ENCODE assay signal across 8 cellular contexts in genomic region chr9:15606667-15607472, GRCh38. TPM values are rescaled to one million over a fixed set of nuclear protein-coding genes. Genes with fewer than 3 reads are reported as not detected.
A peak's percentile ranks its signal among the peaks of the same experiment; 100 is the strongest.
DNase-seq lines count a peak whose midpoint lies in the region; ATAC-seq, FAIRE-seq and TF ChIP-seq lines count a peak whose summit lies in the region.

No MANE protein-coding gene starts in this region.

- peak; percentile 55 for DNase-seq in GM03348 (ENCODE audit: low spot score)
- peak; percentile 87 for DNase-seq in Karpas-422
- peak; percentile 21 for DNase-seq in RWPE1 (ENCODE audit: low spot score)
- DNase-seq in esophagus squamous epithelium (lab: John Stamatoyannopoulos, UW): no peak
- no peak for DNase-seq in pancreas
- DNase-seq in 8988T: no peak
- DNase-seq in WERI-Rb-1: no peak

- H2AFZ ChIP-seq in Karpas-422 (ENCODE audit: low read length): no peak overlapping the region

- H3K27me3 ChIP-seq in Karpas-422 (ENCODE audit: low read length): no peaks in the 10 kb centered on the region
- no peaks in the 10 kb centered on the region for H3K27me3 ChIP-seq in esophagus squamous epithelium
- no peaks in the 10 kb centered on the region for H3K27me3 ChIP-seq in pancreas
- H3K27me3 ChIP-seq in WERI-Rb-1 (ENCODE audit: insufficient read depth, low read depth, severe bottlenecking): no peaks in the 10 kb centered on the region

- H3K9ac ChIP-seq in Karpas-422 (ENCODE audit: low read length): no peak overlapping the region

- no peaks in the 10 kb centered on the region for H3K79me2 ChIP-seq in Karpas-422 (ENCODE audit: low read length)

- no peaks in the 10 kb centered on the region for H3K36me3 ChIP-seq in Karpas-422 (ENCODE audit: insufficient read depth, low read length)
- H3K36me3 ChIP-seq in esophagus squamous epithelium: no peaks in the 10 kb centered on the region
- H3K36me3 ChIP-seq in pancreas: no peaks in the 10 kb centered on the region
- H3K36me3 ChIP-seq in WERI-Rb-1: no peaks in the 10 kb centered on the region

- H3K4me1 ChIP-seq in Karpas-422 (ENCODE audit: low read length) (no peaks in the 10 kb centered on the region), esophagus squamous epithelium (no peaks in the 10 kb centered on the region), pancreas (no peaks in the 10 kb centered on the region)

- peak; percentile 98 for FAIRE-seq in pancreas (lab: Jason Lieb, UNC)

- H3K4me2 ChIP-seq in Karpas-422 (ENCODE audit: low read depth, low read length, poor library complexity, severe bottlenecking): no peak overlapping the region

- intact Hi-C loops in esophagus squamous epithelium (cut with DNase I): no loop called here
- intact Hi-C loops in pancreas (cut with DNase I): loop anchor here in 1 of 3 donors (10.0 kb wide), 1 partner anchor 402 kb away; no protein-coding TSS in a partner anchor

- WGBS in esophagus squamous epithelium, 2 donors: 0% methylated on average over 1 of the region's 1 CpG
- WGBS in pancreas, 2 donors: 0 to 3% methylated on average over 1 of the region's 1 CpG

- ATAC-seq in pancreas: peak; percentile 38 to 70 (median 60)

- no peak overlapping the region for H3K27ac ChIP-seq in 22Rv1
- no peak overlapping the region for H3K27ac ChIP-seq in Karpas-422 (ENCODE audit: low read length)
- H3K27ac ChIP-seq in RWPE1: no peak overlapping the region
- H3K27ac ChIP-seq in esophagus squamous epithelium: no peak overlapping the region
- no peak overlapping the region for H3K27ac ChIP-seq in pancreas
- no peak overlapping the region for H3K27ac ChIP-seq in WERI-Rb-1

- POLR2A ChIA-PET in RWPE1 (lab: Yijun Ruan, JAX; ENCODE audit: low non-redundant PET): no interaction called here

- H3K9me2 ChIP-seq in Karpas-422 (replicated peaks; ENCODE audit: insufficient read depth, low read length): no peaks in the 10 kb centered on the region

- H4K20me1 ChIP-seq in Karpas-422 (ENCODE audit: insufficient read depth, low read depth, low read length): no peaks in the 10 kb centered on the region

- CTCF ChIA-PET in RWPE1 (lab: Yijun Ruan, JAX): interaction anchor here (0.6 to 0.8 kb wide), 8 partner anchors 15 to 1492 kb away, joined by 3 to 6 read pairs (median 4); no protein-coding TSS in a partner anchor

- H3K9me3 ChIP-seq in Karpas-422 (ENCODE audit: low read length) (no peaks in the 10 kb centered on the region), esophagus squamous epithelium (no peaks in the 10 kb centered on the region), pancreas (no peaks in the 10 kb centered on the region), WERI-Rb-1 (ENCODE audit: severe bottlenecking) (no peaks in the 10 kb centered on the region)

- no peak overlapping the region for H3K4me3 ChIP-seq in Karpas-422 (ENCODE audit: low read length)
- H3K4me3 ChIP-seq in esophagus squamous epithelium: no peak overlapping the region
- no peak overlapping the region for H3K4me3 ChIP-seq in pancreas
- H3K4me3 ChIP-seq in WERI-Rb-1 (ENCODE audit: low read depth, low read length): no peak overlapping the region

- TF ChIP-seq CTCF in 22Rv1 (IDR thresholded peaks at IDR 0.05): peak; percentile 75
- TF ChIP-seq CTCF in RWPE1 (conservative IDR thresholded peaks at IDR 0.05; ENCODE audit: low read depth): peak; percentile 89
- peak; percentile 56 to 83 (median 76) for TF ChIP-seq CTCF in esophagus squamous epithelium (IDR thresholded peaks at IDR 0.05)
- TF ChIP-seq CTCF in pancreas (IDR thresholded peaks at IDR 0.05): peak; percentile 38 to 75 (median 68)
- TF ChIP-seq CTCF in WERI-Rb-1 (IDR thresholded peaks at IDR 0.05; ENCODE audit: low read depth, low read length): no peak

- TF ChIP-seq POLR2A in esophagus squamous epithelium (IDR thresholded peaks at IDR 0.05): no peak

RNA-seq across cellular contexts. Expression of gene CCDC171, which starts 54.0 kb away (rescaled TPM):
- total RNA-seq in Karpas-422 (2014; rRNA removed; shearing (Covaris generic); ENCODE audit: low replicate concordance): 2.7 and 3.1 TPM in 2 replicates
- total RNA-seq in esophagus squamous epithelium (1 to 10 TPM in 3 of 4 donors, under 1 TPM in 1; 0.53 to 2.9 (median 1.6) TPM), pancreas (1 to 10 TPM; 1.7 to 3.7 (median 2.7) TPM)
- 1 to 10 TPM; 1.5 to 2.9 TPM for polyA plus RNA-seq in pancreas

Comparison
In these comparisons a context has a peak if more than half of its experiments do, and no peak if none do; other contexts are left out.
1. DNase-seq: peak in GM03348 (single experiment), Karpas-422 (single experiment) and RWPE1 (single experiment); none in esophagus squamous epithelium (single experiment), pancreas (0 of 6), 8988T (single experiment) and WERI-Rb-1 (single experiment).